ENCODE assay signal across 19 cellular contexts in the genomic region with DNA sequence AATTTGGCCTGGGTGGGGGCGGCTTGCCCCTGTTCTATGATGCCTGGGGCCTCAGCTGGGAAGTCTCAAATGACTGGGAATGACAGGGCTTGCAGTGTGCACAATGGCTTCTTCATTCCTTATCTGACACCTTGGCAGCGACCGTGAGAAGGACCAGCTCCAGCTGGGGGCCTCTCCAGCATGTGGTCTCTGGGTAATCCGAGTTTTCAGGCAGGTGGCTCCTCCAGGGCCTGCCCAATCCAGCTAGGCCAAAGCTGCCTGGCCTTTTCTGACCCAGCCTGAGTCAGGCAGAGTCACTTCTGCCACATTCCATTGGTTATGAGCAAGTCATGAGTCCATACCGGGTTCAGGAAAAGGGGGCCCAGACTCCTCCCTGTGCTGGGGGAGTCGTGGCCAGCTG.
DNase-seq lines count a peak whose midpoint lies in the region; ATAC-seq and TF ChIP-seq lines count a peak whose summit lies in the region.
"Had no signal": no experiment of that assay in that cellular context is flagged by ENCODE, and none has a peak within 500 bp of the region (broad histone marks: within the 10 kb centered on the region; RNA-seq: fewer than 3 reads in every experiment).

No MANE protein-coding gene starts in this region.

- peaks cover 9% of the 10 kb centered on the region for H3K4me1 ChIP-seq in IMR-90 (ENCODE audit: control insufficient read depth, insufficient read depth, low read length)
- H3K4me1 ChIP-seq: BE2C, prostate gland had no signal

- no peak overlapping the region for H3K14ac ChIP-seq in IMR-90 (replicated peaks; ENCODE audit: low read depth, low read length)

- H2BK20ac ChIP-seq in IMR-90 (ENCODE audit: low read depth, low read length), result 0 out of 2 replicates have a peak overlapping the region, but pooled peaks have one; percentile 76

- no peak overlapping the region for H2AK5ac ChIP-seq in IMR-90 (ENCODE audit: low read depth, low read length)

- H3K27ac ChIP-seq in IMR-90 (ENCODE audit: insufficient read depth, low read length), result no peak overlapping the region; the same call in 1 of the 2 replicates
- H3K27ac ChIP-seq: epithelial cell of prostate, KMS-11, prostate gland had no signal

- TF ChIP-seq RAD21 in IMR-90 (IDR thresholded peaks at IDR 0.05; ENCODE audit: low read length), result no peak

- WGBS in IMR-90 (ENCODE audit: extremely low coverage in 2 of 2, insufficient read length in 1 of 2), 2 experiments, result 10% methylated on average over 2 of the region's 6 CpGs; no CpG with 5 or more reads in 1 of the 2 experiments

- no TSS peak for BruUV-seq in IMR-90 (replicated peaks; lab: Mats Ljungman, UMichigan)

- no peaks in the 10 kb centered on the region for H3K9me3 Mint-ChIP-seq in chondrocyte (ENCODE audit: low read depth)
- H3K9me3 Mint-ChIP-seq: activated naive CD8-positive, alpha-beta T cell treated with anti-CD3 and anti-CD28 coated beads, Interleukin-2, amount 10 ng/mL, durations not matched to agents 7 days and 5 days had no signal

- no peak overlapping the region for H3K9ac ChIP-seq in IMR-90 (ENCODE audit: low read depth, low read length)
- H3K9ac ChIP-seq: KMS-11 had no signal

- H3K18ac ChIP-seq in IMR-90 (ENCODE audit: low read depth, low read length), result no peak overlapping the region

- peak overlapping the region; percentile 56 for H2BK5ac ChIP-seq in IMR-90 (ENCODE audit: low read depth, low read length, poor library complexity, severe bottlenecking)

- no peak overlapping the region; the same call in 1 of the 2 replicates for H4K5ac ChIP-seq in IMR-90 (ENCODE audit: low read depth, low read length)

- no peak overlapping the region for H3K4me3 ChIP-seq in IMR-90 (ENCODE audit: insufficient read depth, low read depth, low read length)
- H3K4me3 ChIP-seq: prostate gland had no signal

- TF ChIP-seq POLR2A in IMR-90 (IDR thresholded peaks at IDR 0.05; ENCODE audit: low read depth, low read length), result no peak

- no peaks in the 10 kb centered on the region for H3K27me3 Mint-ChIP-seq in chondrocyte (ENCODE audit: low read depth)
- H3K27me3 Mint-ChIP-seq: naive B cell had no signal

- intact Hi-C loops in IMR-90 (cut with micrococcal nuclease), result loop anchor here (2.0 kb wide), 1 partner anchor 70 kb away; no protein-coding TSS in a partner anchor

- H3K4me3 Mint-ChIP-seq in chondrocyte (ENCODE audit: unreplicated experiment), result no peak overlapping the region
- H3K4me3 Mint-ChIP-seq: activated naive CD8-positive, alpha-beta T cell treated with anti-CD3 and anti-CD28 coated beads, Interleukin-2, amount 10 ng/mL, durations not matched to agents 7 days and 5 days; naive B cell had no signal

- no peaks in the 10 kb centered on the region for H3K27me3 ChIP-seq in IMR-90 (ENCODE audit: control insufficient read depth, insufficient read depth, low read length)
- H3K27me3 ChIP-seq: BE2C had no signal

- H4K8ac ChIP-seq in IMR-90 (ENCODE audit: low read depth in 2 of 2, low read length in 2 of 2), result peak overlapping the region in 1 of 2 experiments; percentile 54; a peak in 1 of 4 replicates

- dilution Hi-C loops in IMR-90 (cut with HindIII; ENCODE audit: low sequenced_read_pairs, unreplicated experiment), result no loop called here

- ATAC-seq in IMR-90 (ENCODE audit: low read depth), result peak; percentile 95
- ATAC-seq: left colon, SK-N-SH treated with all-trans-retinoic acid at 6 μM for 48 hours had no signal

- TF ChIP-seq CTCF in IMR-90 (conservative IDR thresholded peaks at IDR 0.05; ENCODE audit: low read depth, low read length) (no peak), chondrocyte (IDR thresholded peaks at IDR 0.05) (no peak)

- H3K56ac ChIP-seq in IMR-90 (ENCODE audit: extremely low read depth, insufficient read depth, low read length), result no peak overlapping the region

- POLR2A ChIA-PET in IMR-90 (lab: Charles Lee; ENCODE audit: unreplicated experiment) (no interaction called here), HEK293T (lab: Yijun Ruan, JAX) (no interaction called here)

- no peak overlapping the region for H2BK15ac ChIP-seq in IMR-90 (ENCODE audit: low read depth, low read length)

- peak overlapping the region; percentile 66 for H3K4ac ChIP-seq in IMR-90 (ENCODE audit: low read depth, low read length)

- peak overlapping the region; percentile 13 for H3K27ac Mint-ChIP-seq in chondrocyte (ENCODE audit: unreplicated experiment)
- H3K27ac Mint-ChIP-seq: activated naive CD8-positive, alpha-beta T cell treated with anti-CD3 and anti-CD28 coated beads, Interleukin-2, amount 10 ng/mL, durations not matched to agents 7 days and 5 days; naive B cell had no signal

- in situ Hi-C loops in IMR-90 (cut with MboI; ENCODE audit: low sequenced_read_pairs), result no loop called here

- no peaks in the 10 kb centered on the region for H3K36me3 Mint-ChIP-seq in chondrocyte (ENCODE audit: low read depth)
- H3K36me3 Mint-ChIP-seq: activated naive CD8-positive, alpha-beta T cell treated with anti-CD3 and anti-CD28 coated beads, Interleukin-2, amount 10 ng/mL, durations not matched to agents 7 days and 5 days; naive B cell had no signal

- H3K79me1 ChIP-seq in IMR-90 (ENCODE audit: low read depth in 1 of 2, low read length in 2 of 2), result no peaks in the 10 kb centered on the region

- no peak overlapping the region for H4K91ac ChIP-seq in IMR-90 (ENCODE audit: insufficient read depth, low read depth, low read length)

- DNase-seq in COLO829 (ENCODE audit: low spot score) (peak; percentile 52), IMR-90 (peak; percentile 94), chondrocyte (ENCODE audit: low spot score) (no peak), left kidney (ENCODE audit: low read depth, low spot score) (peak; percentile 41), activated T-cell treated with anti-CD3 and anti-CD28 coated beads for 4 hours (no peak), cortex of kidney (lab: John Stamatoyannopoulos, UW) (no peak), HEK293T (ENCODE audit: extremely low spot score) (no peak), pons (ENCODE audit: low spot score) (no peak)
- DNase-seq: activated CD4-positive, alpha-beta T cell treated with anti-CD3 and anti-CD28 coated beads, Interleukin-2, amount 50 U/mL, for 4 hours; activated naive CD8-positive, alpha-beta T cell treated with anti-CD3 and anti-CD28 coated beads, Interleukin-2, amount 10 ng/mL, durations not matched to agents 7 days and 5 days; BE2C; head of caudate nucleus; left colon; naive B cell; NCI-H187 had no signal

- peak overlapping the region; percentile 73 for H2AFZ ChIP-seq in IMR-90 (replicated peaks; ENCODE audit: low read length, poor library complexity)

- no peaks in the 10 kb centered on the region for H3K9me3 ChIP-seq in IMR-90 (ENCODE audit: control insufficient read depth, insufficient read depth, low read length)
- H3K9me3 ChIP-seq: BE2C, prostate gland had no signal

- H2AK9ac ChIP-seq in IMR-90 (replicated peaks; ENCODE audit: low read depth, low read length, poor library complexity), result peak overlapping the region; percentile 6

- H3K36me3 ChIP-seq in IMR-90 (ENCODE audit: control insufficient read depth, insufficient read depth, low read length), result no peaks in the 10 kb centered on the region
- H3K36me3 ChIP-seq: BE2C, prostate gland had no signal

- CTCF ChIA-PET in IMR-90 (lab: Yijun Ruan, JAX) (interaction anchor here (1.4 to 1.8 kb wide), 2 partner anchors 9 to 11 kb away, joined by 6 to 7 read pairs; no protein-coding TSS in a partner anchor), HEK293T (lab: Yijun Ruan, JAX) (no interaction called here)

- no peak overlapping the region for H3K4me2 ChIP-seq in IMR-90 (ENCODE audit: low read depth, low read length)
- H3K4me2 ChIP-seq: KMS-11 had no signal

- H3K4me1 Mint-ChIP-seq in chondrocyte (ENCODE audit: low read depth), result peaks cover 19% of the 10 kb centered on the region
- H3K4me1 Mint-ChIP-seq: activated naive CD8-positive, alpha-beta T cell treated with anti-CD3 and anti-CD28 coated beads, Interleukin-2, amount 10 ng/mL, durations not matched to agents 7 days and 5 days; naive B cell had no signal

- no peaks in the 10 kb centered on the region for H4K20me1 ChIP-seq in IMR-90 (ENCODE audit: insufficient read depth, low read length)

- H2BK120ac ChIP-seq in IMR-90 (ENCODE audit: low read depth, low read length), result peak overlapping the region; percentile 81; the same call in 1 of the 2 replicates

- H3K9me1 ChIP-seq in IMR-90 (ENCODE audit: insufficient read depth, low read length), result peaks cover 3% of the 10 kb centered on the region

- no peak overlapping the region for H3K23ac ChIP-seq in IMR-90 (ENCODE audit: low read depth, low read length)

TF ChIP-seq in IMR-90, 13 proteins besides CTCF, POLR2A, EP300 and RAD21 (continues in another document):
- TF ChIP-seq RCOR1 (IDR thresholded peaks at IDR 0.05; ENCODE audit: insufficient replicate concordance, low read length), result peak; percentile 71
- TF ChIP-seq BHLHE40 (IDR thresholded peaks at IDR 0.05; ENCODE audit: low read depth, low read length), result peak; percentile 2; the same call in 1 of the 2 replicates
- TF ChIP-seq, protein P1, sequence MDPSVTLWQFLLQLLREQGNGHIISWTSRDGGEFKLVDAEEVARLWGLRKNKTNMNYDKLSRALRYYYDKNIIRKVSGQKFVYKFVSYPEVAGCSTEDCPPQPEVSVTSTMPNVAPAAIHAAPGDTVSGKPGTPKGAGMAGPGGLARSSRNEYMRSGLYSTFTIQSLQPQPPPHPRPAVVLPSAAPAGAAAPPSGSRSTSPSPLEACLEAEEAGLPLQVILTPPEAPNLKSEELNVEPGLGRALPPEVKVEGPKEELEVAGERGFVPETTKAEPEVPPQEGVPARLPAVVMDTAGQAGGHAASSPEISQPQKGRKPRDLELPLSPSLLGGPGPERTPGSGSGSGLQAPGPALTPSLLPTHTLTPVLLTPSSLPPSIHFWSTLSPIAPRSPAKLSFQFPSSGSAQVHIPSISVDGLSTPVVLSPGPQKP (IDR thresholded peaks at IDR 0.05; ENCODE audit: borderline replicate concordance, low read depth, low read length), result no peak

TF ChIP-seq in HEK293T, 16 proteins besides CTCF, POLR2A, EP300 and RAD21 (continues in another document):
- no peak for TF ChIP-seq L3MBTL2 (conservative IDR thresholded peaks at IDR 0.05)
- no peak for TF ChIP-seq ARNT (IDR thresholded peaks at IDR 0.05)
- no peak for TF ChIP-seq LEF1 (IDR thresholded peaks at IDR 0.05; ENCODE audit: borderline replicate concordance)
- TF ChIP-seq SP1 (IDR thresholded peaks at IDR 0.05), result no peak
- TF ChIP-seq PKNOX1 (IDR thresholded peaks at IDR 0.05), result no peak
- TF ChIP-seq SUZ12 (IDR thresholded peaks at IDR 0.05), result no peak
- no peak for TF ChIP-seq FOXK2 (IDR thresholded peaks at IDR 0.05)
- no peak for TF ChIP-seq CTBP1 (IDR thresholded peaks at IDR 0.05; ENCODE audit: borderline replicate concordance)
- TF ChIP-seq NFRKB (IDR thresholded peaks at IDR 0.05), result no peak

Comparison
In these comparisons a context has a peak if more than half of its experiments do, and no peak if none do; other contexts are left out.
1. DNase-seq: peak in COLO829 (single experiment), IMR-90 (single experiment) and left kidney (single experiment); none in chondrocyte (single experiment), activated T-cell treated with anti-CD3 and anti-CD28 coated beads for 4 hours (single experiment), cortex of kidney (single experiment), HEK293T (single experiment) and pons (single experiment).